In the genomic region with DNA sequence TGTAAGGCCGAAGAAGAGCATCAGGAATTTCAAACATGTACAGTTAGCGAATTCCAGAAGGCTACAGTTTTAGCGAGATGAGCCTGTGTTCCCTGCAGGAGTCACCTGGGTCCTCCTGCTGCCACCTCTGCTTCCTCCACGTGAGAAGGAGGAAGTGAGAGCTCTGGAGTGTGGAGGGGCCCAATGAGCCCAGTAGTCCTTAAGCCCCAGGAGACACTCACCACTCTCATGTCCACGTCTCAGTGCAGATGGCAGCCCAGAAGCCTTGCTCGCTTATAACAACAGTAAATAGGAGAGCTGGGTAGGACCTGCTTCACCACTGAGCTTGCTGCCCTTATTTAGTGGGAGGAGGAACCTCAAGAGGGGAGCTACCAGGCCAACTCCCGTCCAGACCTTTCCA, we compare ENCODE assay signal across 1 cellular context.
TF ChIP-seq lines count a peak whose summit lies in the region.

No MANE protein-coding gene starts in this region.

TF ChIP-seq in HCT116, 20 proteins besides CTCF, POLR2A, EP300 and RAD21:
- no peak for TF ChIP-seq JUND (IDR thresholded peaks at IDR 0.05)
- no peak for TF ChIP-seq SIN3A (IDR thresholded peaks at IDR 0.05; ENCODE audit: low read depth)
- no peak for TF ChIP-seq YY1 (IDR thresholded peaks at IDR 0.05; ENCODE audit: extremely low read depth, insufficient replicate concordance, low read depth, low read length)
- TF ChIP-seq EZH2phosphoT487 (IDR thresholded peaks at IDR 0.05; ENCODE audit: borderline replicate concordance), result no peak
